In genomic region chr2:207269021-207269420, GRCh38 we compare ENCODE assay signal across 1 cellular context.
TF ChIP-seq lines count a peak whose summit lies in the region.

No MANE protein-coding gene starts in this region.

TF ChIP-seq in HepG2, 621 proteins besides CTCF, POLR2A, EP300 and RAD21 (continued from another document):
- TF ChIP-seq PRDM10 (CRISPR knock-in tag; IDR thresholded peaks at IDR 0.05; ENCODE audit: low read depth) (no peak), GFI1 (CRISPR knock-in tag; IDR thresholded peaks at IDR 0.05; ENCODE audit: borderline replicate concordance) (no peak), ZNF557 (CRISPR knock-in tag; IDR thresholded peaks at IDR 0.05) (no peak), ZNF782 (CRISPR knock-in tag; IDR thresholded peaks at IDR 0.05; ENCODE audit: borderline replicate concordance) (no peak), SSRP1 (CRISPR knock-in tag; IDR thresholded peaks at IDR 0.05) (no peak), ZMYM3 (CRISPR knock-in tag; IDR thresholded peaks at IDR 0.05) (no peak), ZNF883 (CRISPR knock-in tag; IDR thresholded peaks at IDR 0.05; ENCODE audit: not compliant biosample characterization) (no peak), TOPORS (CRISPR knock-in tag; IDR thresholded peaks at IDR 0.05) (no peak)
- TF ChIP-seq, protein P1, sequence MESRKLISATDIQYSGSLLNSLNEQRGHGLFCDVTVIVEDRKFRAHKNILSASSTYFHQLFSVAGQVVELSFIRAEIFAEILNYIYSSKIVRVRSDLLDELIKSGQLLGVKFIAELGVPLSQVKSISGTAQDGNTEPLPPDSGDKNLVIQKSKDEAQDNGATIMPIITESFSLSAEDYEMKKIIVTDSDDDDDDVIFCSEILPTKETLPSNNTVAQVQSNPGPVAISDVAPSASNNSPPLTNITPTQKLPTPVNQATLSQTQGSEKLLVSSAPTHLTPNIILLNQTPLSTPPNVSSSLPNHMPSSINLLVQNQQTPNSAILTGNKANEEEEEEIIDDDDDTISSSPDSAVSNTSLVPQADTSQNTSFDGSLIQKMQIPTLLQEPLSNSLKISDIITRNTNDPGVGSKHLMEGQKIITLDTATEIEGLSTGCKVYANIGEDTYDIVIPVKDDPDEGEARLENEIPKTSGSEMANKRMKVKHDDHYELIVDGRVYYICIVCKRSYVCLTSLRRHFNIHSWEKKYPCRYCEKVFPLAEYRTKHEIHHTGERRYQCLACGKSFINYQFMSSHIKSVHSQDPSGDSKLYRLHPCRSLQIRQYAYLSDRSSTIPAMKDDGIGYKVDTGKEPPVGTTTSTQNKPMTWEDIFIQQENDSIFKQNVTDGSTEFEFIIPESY (CRISPR knock-in tag; IDR thresholded peaks at IDR 0.05) = no peak
- TF ChIP-seq, protein P2, sequence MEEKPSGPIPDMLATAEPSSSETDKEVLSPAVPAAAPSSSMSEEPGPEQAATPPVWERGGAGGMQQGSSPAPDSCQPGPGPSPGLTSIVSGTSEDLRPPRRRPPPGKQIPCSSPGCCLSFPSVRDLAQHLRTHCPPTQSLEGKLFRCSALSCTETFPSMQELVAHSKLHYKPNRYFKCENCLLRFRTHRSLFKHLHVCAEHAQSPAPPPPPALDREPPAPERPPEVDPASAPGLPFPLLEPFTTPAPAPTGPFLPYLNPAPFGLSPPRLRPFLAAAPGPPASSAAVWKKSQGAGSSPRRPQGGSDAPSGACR (CRISPR knock-in tag; IDR thresholded peaks at IDR 0.05) = no peak
